In the genomic region with DNA sequence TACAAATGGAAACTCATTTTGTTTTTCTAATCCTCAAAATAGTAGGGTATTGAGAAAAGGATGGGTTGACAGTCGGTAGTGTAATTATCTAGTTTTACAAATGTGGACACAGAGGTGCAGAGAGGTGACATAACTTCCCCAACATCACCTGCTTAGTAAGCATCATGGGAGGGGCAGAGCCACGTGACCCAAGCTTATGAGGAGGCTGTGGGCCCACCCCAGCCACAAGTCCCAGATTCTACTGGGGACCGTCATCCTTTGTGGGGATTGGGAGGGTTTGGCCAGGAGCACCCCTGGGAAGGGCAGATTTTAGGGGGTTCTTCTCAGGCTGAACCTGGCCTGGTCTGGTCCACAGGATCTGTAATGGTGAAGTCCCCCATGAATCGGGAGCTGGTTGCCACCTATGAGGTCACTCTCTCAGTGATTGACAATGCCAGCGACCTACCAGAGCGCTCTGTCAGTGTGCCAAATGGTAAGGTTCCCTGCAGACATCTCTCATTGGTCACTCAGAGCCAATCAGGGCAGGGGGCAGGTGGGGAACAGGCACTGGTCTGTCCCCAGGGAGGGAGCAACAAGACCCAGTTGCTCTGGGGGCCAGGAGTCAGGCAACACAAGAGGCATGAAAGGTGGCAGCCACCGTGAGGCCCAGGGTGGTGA, we compare ENCODE assay signal across 1 cellular context.
TF ChIP-seq lines count a peak whose summit lies in the region.

No MANE protein-coding gene starts in this region.

TF ChIP-seq in IMR-90, 13 proteins besides CTCF, POLR2A, EP300 and RAD21:
- TF ChIP-seq, protein P1, sequence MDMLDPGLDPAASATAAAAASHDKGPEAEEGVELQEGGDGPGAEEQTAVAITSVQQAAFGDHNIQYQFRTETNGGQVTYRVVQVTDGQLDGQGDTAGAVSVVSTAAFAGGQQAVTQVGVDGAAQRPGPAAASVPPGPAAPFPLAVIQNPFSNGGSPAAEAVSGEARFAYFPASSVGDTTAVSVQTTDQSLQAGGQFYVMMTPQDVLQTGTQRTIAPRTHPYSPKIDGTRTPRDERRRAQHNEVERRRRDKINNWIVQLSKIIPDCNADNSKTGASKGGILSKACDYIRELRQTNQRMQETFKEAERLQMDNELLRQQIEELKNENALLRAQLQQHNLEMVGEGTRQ (IDR thresholded peaks at IDR 0.05; ENCODE audit: low read depth, low read length) = no peak
- no peak for TF ChIP-seq NFE2L2 (IDR thresholded peaks at IDR 0.05; ENCODE audit: low read depth, low read length)
- no peak for TF ChIP-seq FOS (IDR thresholded peaks at IDR 0.05; ENCODE audit: low read depth, low read length)
- no peak for TF ChIP-seq MAFK (IDR thresholded peaks at IDR 0.05; ENCODE audit: low read depth, low read length)
- TF ChIP-seq SMC3 (IDR thresholded peaks at IDR 0.05; ENCODE audit: low read depth, low read length) = no peak
- TF ChIP-seq, protein P2, sequence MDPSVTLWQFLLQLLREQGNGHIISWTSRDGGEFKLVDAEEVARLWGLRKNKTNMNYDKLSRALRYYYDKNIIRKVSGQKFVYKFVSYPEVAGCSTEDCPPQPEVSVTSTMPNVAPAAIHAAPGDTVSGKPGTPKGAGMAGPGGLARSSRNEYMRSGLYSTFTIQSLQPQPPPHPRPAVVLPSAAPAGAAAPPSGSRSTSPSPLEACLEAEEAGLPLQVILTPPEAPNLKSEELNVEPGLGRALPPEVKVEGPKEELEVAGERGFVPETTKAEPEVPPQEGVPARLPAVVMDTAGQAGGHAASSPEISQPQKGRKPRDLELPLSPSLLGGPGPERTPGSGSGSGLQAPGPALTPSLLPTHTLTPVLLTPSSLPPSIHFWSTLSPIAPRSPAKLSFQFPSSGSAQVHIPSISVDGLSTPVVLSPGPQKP (IDR thresholded peaks at IDR 0.05; ENCODE audit: borderline replicate concordance, low read depth, low read length) = no peak
- no peak for TF ChIP-seq MXI1 (IDR thresholded peaks at IDR 0.05; ENCODE audit: borderline replicate concordance, low read depth, low read length)
- no peak for TF ChIP-seq MAZ (IDR thresholded peaks at IDR 0.05; ENCODE audit: borderline replicate concordance, low read depth, low read length)
- no peak for TF ChIP-seq RFX5 (IDR thresholded peaks at IDR 0.05; ENCODE audit: low read depth, low read length)
- TF ChIP-seq BHLHE40 (IDR thresholded peaks at IDR 0.05; ENCODE audit: low read depth, low read length) = no peak
- TF ChIP-seq RCOR1 (IDR thresholded peaks at IDR 0.05; ENCODE audit: insufficient replicate concordance, low read length) = no peak
- no peak for TF ChIP-seq CEBPB (IDR thresholded peaks at IDR 0.05; ENCODE audit: low read depth, low read length)
- no peak for TF ChIP-seq CHD1 (IDR thresholded peaks at IDR 0.05; ENCODE audit: low read depth, low read length)
TF ChIP-seq in IMR-90: peak in this region for 0.
